Comparison of ENCODE assay signal across 9 cellular contexts in genomic region chr22:20566420-20567260, GRCh38. TPM values are rescaled to one million over a fixed set of nuclear protein-coding genes. Genes with fewer than 3 reads are reported as not detected.
A peak's percentile ranks its signal among the peaks of the same experiment; 100 is the strongest.
DNase-seq lines count a peak whose midpoint lies in the region; TF ChIP-seq lines count a peak whose summit lies in the region.
"Had no signal": no experiment of that assay in that cellular context is flagged by ENCODE, and none has a peak within 500 bp of the region (broad histone marks: within the 10 kb centered on the region; RNA-seq: fewer than 3 reads in every experiment).

No MANE protein-coding gene starts in this region.

- no peak overlapping the region for H4K8ac ChIP-seq in mesenchymal stem cell (ENCODE audit: low read length)

- no peak overlapping the region for H3K4ac ChIP-seq in mesenchymal stem cell (ENCODE audit: low read depth in 1 of 2, low read length in 2 of 2)

- H3K9ac ChIP-seq in mesenchymal stem cell (ENCODE audit: low read length): peak overlapping the region; percentile 51

- no peak overlapping the region for H2AFZ ChIP-seq in mesenchymal stem cell (ENCODE audit: low read depth, low read length)

- no peak overlapping the region for H2BK15ac ChIP-seq in mesenchymal stem cell (ENCODE audit: low read depth, poor library complexity, severe bottlenecking)

- H3K18ac ChIP-seq in mesenchymal stem cell (ENCODE audit: low read depth in 1 of 2, low read length in 2 of 2): peak overlapping the region in 1 of 2 experiments; percentile 23

- H3K27ac Mint-ChIP-seq in activated T-helper 2 cell treated with anti-CD3 and anti-CD28 coated beads, Interferon-gamma antibody, Interleukin-2, Interleukin-4, amounts not matched to agents 10 μg/mL and 5 μg/mL and 100 μg/mL, durations not matched to agents 14 hours and 24 hours and 36 hours: no peak overlapping the region

- H2BK12ac ChIP-seq in mesenchymal stem cell (ENCODE audit: low read length in 2 of 2): no peak overlapping the region

- no peak overlapping the region for H2BK5ac ChIP-seq in mesenchymal stem cell (ENCODE audit: low read depth, low read length, poor library complexity, severe bottlenecking)

- no peak overlapping the region for H3K4me2 ChIP-seq in mesenchymal stem cell (ENCODE audit: low read length, poor library complexity, severe bottlenecking)

- H3K27me3 ChIP-seq in right atrium auricular region: no peaks in the 10 kb centered on the region
- H3K27me3 ChIP-seq in mesenchymal stem cell (ENCODE audit: control insufficient read depth in 1 of 2, insufficient read depth in 1 of 2, low read length in 2 of 2): no peaks in the 10 kb centered on the region
- no peaks in the 10 kb centered on the region for H3K27me3 ChIP-seq in uterus
- H3K27me3 ChIP-seq: BLaER1 treated with 17β-estradiol and CSF1 and Interleukin-3, amounts not matched to agents 10 nM and 100 nM had no signal

- H4K91ac ChIP-seq in mesenchymal stem cell (ENCODE audit: low read length): no peak overlapping the region

- 91% methylated on average over 13 of the region's 14 CpGs for WGBS in mesenchymal stem cell

- TF ChIP-seq CTCF in right atrium auricular region (IDR thresholded peaks at IDR 0.05): no peak
- TF ChIP-seq CTCF in uterus (IDR thresholded peaks at IDR 0.05): no peak

- H3K9me3 ChIP-seq in right atrium auricular region: no peaks in the 10 kb centered on the region
- H3K9me3 ChIP-seq in mesenchymal stem cell (ENCODE audit: control insufficient read depth, low read length): no peaks in the 10 kb centered on the region
- no peaks in the 10 kb centered on the region for H3K9me3 ChIP-seq in uterus
- H3K9me3 ChIP-seq: BLaER1 treated with 17β-estradiol and CSF1 and Interleukin-3, amounts not matched to agents 10 nM and 100 nM had no signal

- H3K4me1 Mint-ChIP-seq in activated T-helper 2 cell treated with anti-CD3 and anti-CD28 coated beads, Interferon-gamma antibody, Interleukin-2, Interleukin-4, amounts not matched to agents 10 μg/mL and 5 μg/mL and 100 μg/mL, durations not matched to agents 14 hours and 24 hours and 36 hours (ENCODE audit: low read depth): peaks cover 72% of the 10 kb centered on the region

- H3K79me1 ChIP-seq in mesenchymal stem cell (replicated peaks; ENCODE audit: low read length, poor library complexity, severe bottlenecking): peaks cover 18% of the 10 kb centered on the region

- DNase-seq in cardiac septum (ENCODE audit: low spot score) (peak; percentile 71), right atrium auricular region (ENCODE audit: low spot score) (no peak), mesenchymal stem cell (no peak), uterus (peak; percentile 70 to 72), NCI-H1105 (lab: John Stamatoyannopoulos, UW) (no peak), HUDEP-2 (lab: John Stamatoyannopoulos, UW; ENCODE audit: unreplicated experiment in 76 of 76) (no peak)
- no peak for DNase-seq in activated T-helper 2 cell treated with anti-CD3 and anti-CD28 coated beads, Interferon-gamma antibody, Interleukin-2, Interleukin-4, amounts not matched to agents 10 μg/mL and 5 μg/mL and 100 μg/mL, durations not matched to agents 14 hours and 24 hours and 36 hours (ENCODE audit: low spot score)

- no peaks in the 10 kb centered on the region for H3K9me3 Mint-ChIP-seq in activated T-helper 2 cell treated with anti-CD3 and anti-CD28 coated beads, Interferon-gamma antibody, Interleukin-2, Interleukin-4, amounts not matched to agents 10 μg/mL and 5 μg/mL and 100 μg/mL, durations not matched to agents 14 hours and 24 hours and 36 hours

- no peak overlapping the region for H3K23ac ChIP-seq in mesenchymal stem cell (ENCODE audit: low read length in 2 of 2)

- H3K4me1 ChIP-seq in right atrium auricular region (peaks cover 0 to 38% of the 10 kb centered on the region in 2 donors), mesenchymal stem cell (ENCODE audit: control insufficient read depth, insufficient read depth, low read depth, low read length) (peaks cover 60% of the 10 kb centered on the region), uterus (peaks cover 7 to 28% of the 10 kb centered on the region in 2 donors)

- H3K4me3 Mint-ChIP-seq in activated T-helper 2 cell treated with anti-CD3 and anti-CD28 coated beads, Interferon-gamma antibody, Interleukin-2, Interleukin-4, amounts not matched to agents 10 μg/mL and 5 μg/mL and 100 μg/mL, durations not matched to agents 14 hours and 24 hours and 36 hours (ENCODE audit: low read depth): no peak overlapping the region

- H2AK5ac ChIP-seq in mesenchymal stem cell (ENCODE audit: low read length, severe bottlenecking): no peak overlapping the region

- H3K14ac ChIP-seq in mesenchymal stem cell (ENCODE audit: low read length in 2 of 2): peak overlapping the region in 1 of 2 experiments; percentile 48

- H3K4me3 ChIP-seq in right atrium auricular region (no peak overlapping the region), mesenchymal stem cell (ENCODE audit: insufficient read depth in 1 of 2, low read depth in 1 of 2, low read length in 2 of 2) (peak overlapping the region in 1 of 2 experiments; percentile 6), uterus (no peak overlapping the region)
- H3K4me3 ChIP-seq: BLaER1 treated with 17β-estradiol and CSF1 and Interleukin-3, amounts not matched to agents 10 nM and 100 nM had no signal

- H2BK120ac ChIP-seq in mesenchymal stem cell (ENCODE audit: low read depth, low read length): no peak overlapping the region

- H3K27me3 Mint-ChIP-seq in activated T-helper 2 cell treated with anti-CD3 and anti-CD28 coated beads, Interferon-gamma antibody, Interleukin-2, Interleukin-4, amounts not matched to agents 10 μg/mL and 5 μg/mL and 100 μg/mL, durations not matched to agents 14 hours and 24 hours and 36 hours (ENCODE audit: low read depth): no peaks in the 10 kb centered on the region

- H3K36me3 Mint-ChIP-seq in activated T-helper 2 cell treated with anti-CD3 and anti-CD28 coated beads, Interferon-gamma antibody, Interleukin-2, Interleukin-4, amounts not matched to agents 10 μg/mL and 5 μg/mL and 100 μg/mL, durations not matched to agents 14 hours and 24 hours and 36 hours (ENCODE audit: low read depth): peaks cover 83% of the 10 kb centered on the region

- intact Hi-C loops in cardiac septum (cut with DNase I): no loop called here
- intact Hi-C loops in uterus (cut with DNase I; ENCODE audit: low total_unique reads): no loop called here
- intact Hi-C loops in activated T-helper 2 cell treated with anti-CD3 and anti-CD28 coated beads, Interferon-gamma antibody, Interleukin-2, Interleukin-4, amounts not matched to agents 10 μg/mL and 5 μg/mL and 100 μg/mL, durations not matched to agents 14 hours and 24 hours and 36 hours (cut with micrococcal nuclease): loop anchor here (10.0 kb wide), 1 partner anchor 142 kb away; no protein-coding TSS in a partner anchor

- TF ChIP-seq POLR2A in uterus (IDR thresholded peaks at IDR 0.05): no peak

- peaks cover 67% of the 10 kb centered on the region for H3K36me3 ChIP-seq in right atrium auricular region
- H3K36me3 ChIP-seq in mesenchymal stem cell (ENCODE audit: control insufficient read depth in 1 of 2, insufficient read depth in 2 of 2, low read depth in 1 of 2, low read length in 2 of 2): peaks cover 65 to 78% of the 10 kb centered on the region in 2 experiments
- no peaks in the 10 kb centered on the region for H3K36me3 ChIP-seq in uterus

- H3K27ac ChIP-seq in right atrium auricular region (peak overlapping the region in 1 of 2 donors; percentile 23), angular gyrus (ENCODE audit: low read depth, low read length) (peak overlapping the region; percentile 16), mesenchymal stem cell (ENCODE audit: low read length, poor library complexity, severe bottlenecking) (peak overlapping the region; percentile 80), uterus (peak overlapping the region; percentile 22 to 79)
- H3K27ac ChIP-seq: BLaER1 treated with 17β-estradiol and CSF1 and Interleukin-3, amounts not matched to agents 10 nM and 100 nM had no signal

RNA-seq across cellular contexts. Expression of gene MED15, which starts 59.2 kb away (rescaled TPM):
- total RNA-seq in cardiac septum (43.9 TPM), right atrium auricular region (10 to 100 TPM; 18.8 to 40.6 TPM), uterus (100 to 1,000 TPM in 1 of 4 donors, 10 to 100 TPM in 3; 16.5 to 110 (median 38.6) TPM)
- polyA plus RNA-seq in mesenchymal stem cell (2013, experiment 1 of 2): 63.2 TPM
- 60.2 TPM for polyA plus RNA-seq in mesenchymal stem cell (2013, experiment 2 of 2)
- 123 and 129 TPM in 2 replicates for total RNA-seq in activated T-helper 2 cell treated with anti-CD3 and anti-CD28 coated beads, Interferon-gamma antibody, Interleukin-2, Interleukin-4, amounts not matched to agents 10 μg/mL and 5 μg/mL and 100 μg/mL, durations not matched to agents 14 hours and 24 hours and 36 hours

Comparison
In these comparisons a context has a peak if more than half of its experiments do, and no peak if none do; other contexts are left out.
1. DNase-seq: peak in cardiac septum (single experiment) and uterus (2 of 2); none in right atrium auricular region (single experiment), mesenchymal stem cell (single experiment), activated T-helper 2 cell treated with anti-CD3 and anti-CD28 coated beads, Interferon-gamma antibody, Interleukin-2, Interleukin-4, amounts not matched to agents 10 μg/mL and 5 μg/mL and 100 μg/mL, durations not matched to agents 14 hours and 24 hours and 36 hours (single experiment), NCI-H1105 (single experiment) and HUDEP-2 (0 of 76).